In the genomic region with DNA sequence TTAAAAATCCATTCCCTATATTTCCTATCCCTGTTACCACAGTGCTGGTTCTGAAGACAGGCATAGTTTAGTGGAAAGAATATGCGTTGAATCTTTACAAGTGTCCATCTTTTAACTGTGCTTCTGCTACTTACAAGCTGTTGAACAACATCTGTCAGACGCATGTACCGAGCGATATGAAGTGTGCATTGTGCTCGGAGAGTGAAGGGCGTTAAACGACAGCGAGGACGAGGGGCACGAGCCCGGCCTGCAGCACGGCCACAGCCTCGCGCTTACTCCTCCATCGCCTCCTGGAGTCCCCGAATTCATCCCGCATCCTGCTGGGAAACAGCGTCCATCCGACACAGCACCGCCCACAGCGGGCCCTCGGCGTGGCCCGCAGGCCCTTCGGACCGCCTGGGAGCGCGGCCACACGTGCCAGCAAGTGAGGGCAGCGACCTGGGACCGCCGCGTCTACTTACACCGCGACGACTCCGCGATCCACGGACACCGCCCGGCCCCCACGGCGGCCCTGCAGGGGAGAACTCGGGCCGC, we compare ENCODE assay signal across 1 cellular context.
TF ChIP-seq lines count a peak whose summit lies in the region.

No MANE protein-coding gene starts in this region.

TF ChIP-seq in GM23338, 12 proteins besides CTCF, POLR2A, EP300 and RAD21 (continued from another document):
- TF ChIP-seq, protein P1, sequence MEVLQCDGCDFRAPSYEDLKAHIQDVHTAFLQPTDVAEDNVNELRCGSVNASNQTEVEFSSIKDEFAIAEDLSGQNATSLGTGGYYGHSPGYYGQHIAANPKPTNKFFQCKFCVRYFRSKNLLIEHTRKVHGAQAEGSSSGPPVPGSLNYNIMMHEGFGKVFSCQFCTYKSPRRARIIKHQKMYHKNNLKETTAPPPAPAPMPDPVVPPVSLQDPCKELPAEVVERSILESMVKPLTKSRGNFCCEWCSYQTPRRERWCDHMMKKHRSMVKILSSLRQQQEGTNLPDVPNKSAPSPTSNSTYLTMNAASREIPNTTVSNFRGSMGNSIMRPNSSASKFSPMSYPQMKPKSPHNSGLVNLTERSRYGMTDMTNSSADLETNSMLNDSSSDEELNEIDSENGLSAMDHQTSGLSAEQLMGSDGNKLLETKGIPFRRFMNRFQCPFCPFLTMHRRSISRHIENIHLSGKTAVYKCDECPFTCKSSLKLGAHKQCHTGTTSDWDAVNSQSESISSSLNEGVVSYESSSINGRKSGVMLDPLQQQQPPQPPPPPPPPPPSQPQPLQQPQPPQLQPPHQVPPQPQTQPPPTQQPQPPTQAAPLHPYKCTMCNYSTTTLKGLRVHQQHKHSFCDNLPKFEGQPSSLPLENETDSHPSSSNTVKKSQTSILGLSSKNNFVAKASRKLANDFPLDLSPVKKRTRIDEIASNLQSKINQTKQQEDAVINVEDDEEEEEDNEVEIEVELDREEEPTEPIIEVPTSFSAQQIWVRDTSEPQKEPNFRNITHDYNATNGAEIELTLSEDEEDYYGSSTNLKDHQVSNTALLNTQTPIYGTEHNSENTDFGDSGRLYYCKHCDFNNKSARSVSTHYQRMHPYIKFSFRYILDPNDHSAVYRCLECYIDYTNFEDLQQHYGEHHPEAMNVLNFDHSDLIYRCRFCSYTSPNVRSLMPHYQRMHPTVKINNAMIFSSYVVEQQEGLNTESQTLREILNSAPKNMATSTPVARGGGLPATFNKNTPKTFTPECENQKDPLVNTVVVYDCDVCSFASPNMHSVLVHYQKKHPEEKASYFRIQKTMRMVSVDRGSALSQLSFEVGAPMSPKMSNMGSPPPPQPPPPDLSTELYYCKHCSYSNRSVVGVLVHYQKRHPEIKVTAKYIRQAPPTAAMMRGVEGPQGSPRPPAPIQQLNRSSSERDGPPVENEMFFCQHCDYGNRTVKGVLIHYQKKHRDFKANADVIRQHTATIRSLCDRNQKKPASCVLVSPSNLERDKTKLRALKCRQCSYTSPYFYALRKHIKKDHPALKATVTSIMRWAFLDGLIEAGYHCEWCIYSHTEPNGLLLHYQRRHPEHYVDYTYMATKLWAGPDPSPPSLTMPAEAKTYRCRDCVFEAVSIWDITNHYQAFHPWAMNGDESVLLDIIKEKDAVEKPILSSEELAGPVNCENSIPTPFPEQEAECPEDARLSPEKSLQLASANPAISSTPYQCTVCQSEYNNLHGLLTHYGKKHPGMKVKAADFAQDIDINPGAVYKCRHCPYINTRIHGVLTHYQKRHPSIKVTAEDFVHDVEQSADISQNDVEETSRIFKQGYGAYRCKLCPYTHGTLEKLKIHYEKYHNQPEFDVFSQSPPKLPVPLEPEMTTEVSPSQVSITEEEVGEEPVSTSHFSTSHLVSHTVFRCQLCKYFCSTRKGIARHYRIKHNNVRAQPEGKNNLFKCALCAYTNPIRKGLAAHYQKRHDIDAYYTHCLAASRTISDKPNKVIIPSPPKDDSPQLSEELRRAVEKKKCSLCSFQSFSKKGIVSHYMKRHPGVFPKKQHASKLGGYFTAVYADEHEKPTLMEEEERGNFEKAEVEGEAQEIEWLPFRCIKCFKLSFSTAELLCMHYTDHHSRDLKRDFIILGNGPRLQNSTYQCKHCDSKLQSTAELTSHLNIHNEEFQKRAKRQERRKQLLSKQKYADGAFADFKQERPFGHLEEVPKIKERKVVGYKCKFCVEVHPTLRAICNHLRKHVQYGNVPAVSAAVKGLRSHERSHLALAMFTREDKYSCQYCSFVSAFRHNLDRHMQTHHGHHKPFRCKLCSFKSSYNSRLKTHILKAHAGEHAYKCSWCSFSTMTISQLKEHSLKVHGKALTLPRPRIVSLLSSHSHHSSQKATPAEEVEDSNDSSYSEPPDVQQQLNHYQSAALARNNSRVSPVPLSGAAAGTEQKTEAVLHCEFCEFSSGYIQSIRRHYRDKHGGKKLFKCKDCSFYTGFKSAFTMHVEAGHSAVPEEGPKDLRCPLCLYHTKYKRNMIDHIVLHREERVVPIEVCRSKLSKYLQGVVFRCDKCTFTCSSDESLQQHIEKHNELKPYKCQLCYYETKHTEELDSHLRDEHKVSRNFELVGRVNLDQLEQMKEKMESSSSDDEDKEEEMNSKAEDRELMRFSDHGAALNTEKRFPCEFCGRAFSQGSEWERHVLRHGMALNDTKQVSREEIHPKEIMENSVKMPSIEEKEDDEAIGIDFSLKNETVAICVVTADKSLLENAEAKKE (CRISPR knock-in tag; IDR thresholded peaks at IDR 0.05), result no peak
- no peak for TF ChIP-seq ZNF331 (CRISPR knock-in tag; IDR thresholded peaks at IDR 0.05; ENCODE audit: low read depth)
- no peak for TF ChIP-seq EZH2phosphoT487 (IDR thresholded peaks at IDR 0.05; ENCODE audit: unreplicated experiment)
